Comparison of ENCODE assay signal across 8 cellular contexts in genomic region chr13:30346159-30346788, GRCh38. TPM values are rescaled to one million over a fixed set of nuclear protein-coding genes. Genes with fewer than 3 reads are reported as not detected.
DNase-seq lines count a peak whose midpoint lies in the region; ATAC-seq and TF ChIP-seq lines count a peak whose summit lies in the region.

No MANE protein-coding gene starts in this region.

- peaks cover 56% of the 10 kb centered on the region for H3K4me1 ChIP-seq in DOHH2 (ENCODE audit: control insufficient read depth, low read length)

- no peaks in the 10 kb centered on the region for H3K27me3 ChIP-seq in DOHH2 (ENCODE audit: control insufficient read depth, low read length)

- peak; percentile 81 for ATAC-seq in HG02885 (IDR thresholded peaks at IDR 0.05; ENCODE audit: poor library complexity, unreplicated experiment)

- H3K9me2 ChIP-seq in DOHH2 (replicated peaks; ENCODE audit: control insufficient read depth, low read length), result no peaks in the 10 kb centered on the region

- no peak overlapping the region for H3K4me3 ChIP-seq in DOHH2 (ENCODE audit: low read length)

- no peaks in the 10 kb centered on the region for H3K9me3 ChIP-seq in DOHH2 (ENCODE audit: control insufficient read depth, insufficient read depth, low read length)

- H3K27ac ChIP-seq in DOHH2 (ENCODE audit: low read depth, low read length), result no peak overlapping the region

- H3K4me2 ChIP-seq in DOHH2 (ENCODE audit: low read length), result peak overlapping the region; percentile 38

- no peaks in the 10 kb centered on the region for H4K20me1 ChIP-seq in DOHH2 (ENCODE audit: control insufficient read depth, insufficient read depth, low read depth, low read length)

- no peak for TF ChIP-seq CTCF in DOHH2 (IDR thresholded peaks at IDR 0.05; ENCODE audit: low read depth, low read length, poor library complexity, severe bottlenecking)

- H3K36me3 ChIP-seq in DOHH2 (ENCODE audit: control insufficient read depth, low read length), result peaks cover 52% of the 10 kb centered on the region

- DNase-seq in activated CD4-positive, alpha-beta T cell treated with anti-CD3 and anti-CD28 coated beads, Interleukin-2, amount 50 U/mL, for 48 hours, result peak; percentile 47 to 63
- DNase-seq in mucosa of gallbladder (ENCODE audit: low spot score), result peak; percentile 67
- no peak for DNase-seq in DMS114 treated with DMSO at 0.1 percent for 48 hours (lab: John Stamatoyannopoulos, UW; ENCODE audit: unreplicated experiment)
- DNase-seq in superior temporal gyrus (ENCODE audit: extremely low spot score), result no peak
- DNase-seq in DMS53 treated with DMSO at 0.1 percent for 48 hours (lab: John Stamatoyannopoulos, UW; ENCODE audit: unreplicated experiment), result no peak
- no peak for DNase-seq in NCI-H2029 treated with DMSO at 0.1 percent for 48 hours (lab: John Stamatoyannopoulos, UW)

- no peaks in the 10 kb centered on the region for H3F3A ChIP-seq in DOHH2 (ENCODE audit: control insufficient read depth, insufficient read depth)

- no peaks in the 10 kb centered on the region for H3K79me2 ChIP-seq in DOHH2 (ENCODE audit: control insufficient read depth, low read length)

RNA-seq across cellular contexts. Expression of gene KATNAL1, which starts 38.9 kb away (rescaled TPM):
- 16.4 TPM for total RNA-seq in mucosa of gallbladder

Comparison
In these comparisons a context has a peak if more than half of its experiments do, and no peak if none do; other contexts are left out.
1. DNase-seq: peak in activated CD4-positive, alpha-beta T cell treated with anti-CD3 and anti-CD28 coated beads, Interleukin-2, amount 50 U/mL, for 48 hours (2 of 2) and mucosa of gallbladder (single experiment); none in DMS114 treated with DMSO at 0.1 percent for 48 hours (single experiment), superior temporal gyrus (single experiment), DMS53 treated with DMSO at 0.1 percent for 48 hours (single experiment) and NCI-H2029 treated with DMSO at 0.1 percent for 48 hours (single experiment).